1 cellular context compared by ENCODE assay signal in the genomic region with DNA sequence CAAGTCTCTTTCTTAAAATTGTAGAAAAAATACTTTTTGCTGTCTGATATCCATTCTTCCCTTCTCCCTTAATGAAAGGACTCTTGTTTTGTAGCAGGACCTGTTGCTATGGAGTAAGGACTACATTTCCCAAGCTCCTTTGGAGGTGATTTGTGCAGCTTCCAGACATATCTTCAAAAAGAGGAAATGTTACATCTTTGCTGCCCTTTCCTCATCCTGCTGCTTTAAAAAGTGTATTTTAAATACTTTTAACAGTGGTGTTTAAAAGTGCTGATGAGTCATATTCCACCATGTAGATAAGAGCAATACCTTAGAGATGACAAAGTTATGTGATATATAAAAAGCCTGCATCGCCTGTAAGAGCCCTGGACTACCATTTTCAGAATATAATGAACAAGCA.
A peak's percentile ranks its signal among the peaks of the same experiment; 100 is the strongest.
TF ChIP-seq lines count a peak whose summit lies in the region.

No MANE protein-coding gene starts in this region.

TF ChIP-seq in K562, 482 proteins besides CTCF, POLR2A, EP300 and RAD21 (continued from another document):
- TF ChIP-seq CCNT2 (IDR thresholded peaks at IDR 0.05; ENCODE audit: borderline replicate concordance, extremely low read depth, insufficient read length, low read depth, low read length) (no peak), ZBTB2 (IDR thresholded peaks at IDR 0.05) (no peak), SMARCE1 (IDR thresholded peaks at IDR 0.05) (no peak), ZNF318 (IDR thresholded peaks at IDR 0.05; ENCODE audit: borderline replicate concordance in 1 of 2, low read depth in 1 of 2) (no peak), ATF2 (CRISPR knock-in tag; IDR thresholded peaks at IDR 0.05) (no peak), CREBBP (IDR thresholded peaks at IDR 0.05; ENCODE audit: low read depth, low read length) (no peak), C11orf30 (IDR thresholded peaks at IDR 0.05; ENCODE audit: low read depth) (peak; percentile 84)
TF ChIP-seq in K562: peak in this region for 13.
